Comparison of ENCODE assay signal across 15 cellular contexts in genomic region chr13:27926644-27927434, GRCh38. TPM values are rescaled to one million over a fixed set of nuclear protein-coding genes. Genes with fewer than 3 reads are reported as not detected.
A peak's percentile ranks its signal among the peaks of the same experiment; 100 is the strongest.
DNase-seq lines count a peak whose midpoint lies in the region; ATAC-seq, FAIRE-seq and TF ChIP-seq lines count a peak whose summit lies in the region.
"Had no signal": no experiment of that assay in that cellular context is flagged by ENCODE, and none has a peak within 500 bp of the region (broad histone marks: within the 10 kb centered on the region; RNA-seq: fewer than 3 reads in every experiment).

No MANE protein-coding gene starts in this region.

- TF ChIP-seq POLR2A in H1 (IDR thresholded peaks at IDR 0.05; ENCODE audit: control extremely low read depth in 1 of 2, low read depth in 2 of 2, low read length in 2 of 2), result no peak

- H3K56ac ChIP-seq in H1 (replicated peaks; ENCODE audit: insufficient read length, low read depth, low read length), result no peak overlapping the region

- no peaks in the 10 kb centered on the region for H3K79me2 ChIP-seq in H1 (ENCODE audit: control insufficient read depth in 1 of 2, insufficient read depth in 2 of 2, low read length in 2 of 2)

- H2BK20ac ChIP-seq in H1 (ENCODE audit: low read length), result no peak overlapping the region

- H3K27me3 Mint-ChIP-seq in HFFc6 (ENCODE audit: insufficient read depth) (peaks cover 83% of the 10 kb centered on the region), progenitor cell of endocrine pancreas (peaks cover 3% of the 10 kb centered on the region)

- H3K27ac ChIP-seq in H1 (ENCODE audit: low read depth, low read length), result no peak overlapping the region
- H3K27ac ChIP-seq: epithelial cell of prostate, sigmoid colon had no signal

- peaks cover 30 to 51% of the 10 kb centered on the region in 2 experiments for H4K20me1 ChIP-seq in H1 (replicated peaks in 1 of 2; ENCODE audit: control insufficient read depth in 1 of 2, insufficient read depth in 2 of 2, low read length in 2 of 2)

- H3K9me3 Mint-ChIP-seq in HFFc6 (no peaks in the 10 kb centered on the region), progenitor cell of endocrine pancreas (ENCODE audit: low read depth) (no peaks in the 10 kb centered on the region)

- WGBS in H1 (ENCODE audit: extremely low coverage in 1 of 2, insufficient coverage in 1 of 2, insufficient read length in 1 of 2, insufficient replicate concordance in 2 of 2, low coverage in 1 of 2, low lambda C conversion rate in 2 of 2, missing lambda C conversion rate in 1 of 2), 2 experiments, result 11% methylated on average over 35 of the region's 35 CpGs; no CpG with 5 or more reads in 1 of the 2 experiments

- no peaks in the 10 kb centered on the region for H3K9me3 ChIP-seq in H1 (ENCODE audit: insufficient read depth in 2 of 2, low read depth in 1 of 2, low read length in 1 of 2)
- H3K9me3 ChIP-seq: sigmoid colon had no signal

- no peaks in the 10 kb centered on the region for H3K79me1 ChIP-seq in H1 (ENCODE audit: low read depth, low read length)

- peaks cover 8% of the 10 kb centered on the region; the same call in 1 of the 2 replicates for H3K4me1 Mint-ChIP-seq in HFFc6 (ENCODE audit: low read depth)
- peaks cover 59% of the 10 kb centered on the region for H3K4me1 Mint-ChIP-seq in progenitor cell of endocrine pancreas (ENCODE audit: low read depth)

- no peak overlapping the region for H3K9ac ChIP-seq in H1 (replicated peaks in 1 of 4; ENCODE audit: extremely low read depth in 1 of 4, low read depth in 3 of 4, low read length in 3 of 4)

- peaks cover 97 to 100% (median 99%) of the 10 kb centered on the region in 4 experiments for H3K27me3 ChIP-seq in H1 (replicated peaks in 1 of 4; ENCODE audit: control insufficient read depth in 3 of 4, extremely low read depth in 1 of 4, insufficient read depth in 3 of 4, low read length in 3 of 4)

- no peak overlapping the region for H4K8ac ChIP-seq in H1 (ENCODE audit: extremely low read depth, insufficient read depth, low read length)

- H3K23me2 ChIP-seq in H1 (ENCODE audit: low read depth, low read length), result no peaks in the 10 kb centered on the region

- no peak overlapping the region for H2BK15ac ChIP-seq in H1 (ENCODE audit: low read length)

- peaks cover 0 to 18% (median 14%) of the 10 kb centered on the region in 4 experiments; a peak in 5 of 7 replicates for H3K4me1 ChIP-seq in H1 (replicated peaks in 1 of 4; ENCODE audit: control insufficient read depth in 3 of 4, insufficient read depth in 4 of 4, low read length in 3 of 4)

- no peak overlapping the region for H4K5ac ChIP-seq in H1 (ENCODE audit: insufficient read length, low read depth, low read length)

- no peak for FAIRE-seq in H1 (lab: Jason Lieb, UNC)

- POLR2A ChIA-PET in H1 (lab: Charles Lee; ENCODE audit: partially characterized antibody), result interaction anchor here (0.7 kb wide), 1 partner anchor 136 kb away, joined by 3 read pairs; no protein-coding TSS in a partner anchor

- no peak for TF ChIP-seq RAD21 in H1 (IDR thresholded peaks at IDR 0.05 in 1 of 2, conservative IDR thresholded peaks at IDR 0.05 in 1 of 2; ENCODE audit: low read depth in 2 of 2, low read length in 2 of 2)

- no peak overlapping the region for H3K18ac ChIP-seq in H1 (ENCODE audit: extremely low read depth, low read length)

- H3K4me3 Mint-ChIP-seq in HFFc6 (peak overlapping the region; percentile 21; the same call in 1 of the 2 replicates), progenitor cell of endocrine pancreas (ENCODE audit: low read depth) (peak overlapping the region; percentile 73)

- H3K4me2 ChIP-seq in H1 (ENCODE audit: insufficient read depth in 1 of 2, low read depth in 2 of 2, low read length in 2 of 2), result no peak overlapping the region; a peak in 1 of 4 replicates

- H2BK120ac ChIP-seq in H1 (replicated peaks; ENCODE audit: low read depth, low read length), result no peak overlapping the region

- H2BK12ac ChIP-seq in H1 (ENCODE audit: low read depth, low read length), result no peak overlapping the region

- H3K4ac ChIP-seq in H1 (replicated peaks; ENCODE audit: insufficient read length, low read depth, low read length), result no peak overlapping the region

- H3K27ac Mint-ChIP-seq in HFFc6 (no peak overlapping the region), progenitor cell of endocrine pancreas (peak overlapping the region; percentile 94)

- H2BK5ac ChIP-seq in H1 (ENCODE audit: low read depth, low read length), result no peak overlapping the region

- no peak overlapping the region for H2AFZ ChIP-seq in H1 (ENCODE audit: low read length)

- H3K36me3 ChIP-seq in H1 (ENCODE audit: control insufficient read depth in 2 of 4, insufficient read depth in 4 of 4, low read length in 3 of 4), result peaks cover 0 to 10% (median 0%) of the 10 kb centered on the region in 4 experiments; a peak in 1 of 8 replicates
- H3K36me3 ChIP-seq: sigmoid colon had no signal

- ATAC-seq in GM21526 (IDR thresholded peaks at IDR 0.05; ENCODE audit: low FRiP score, unreplicated experiment) (no peak), HG02571 (IDR thresholded peaks at IDR 0.05; ENCODE audit: unreplicated experiment) (no peak)
- ATAC-seq: left lobe of liver had no signal

- TF ChIP-seq CTCF in HFFc6 (IDR thresholded peaks at IDR 0.05) (no peak), H1 (IDR thresholded peaks at IDR 0.05; ENCODE audit: control extremely low read depth in 1 of 3, insufficient read depth in 1 of 3, low read depth in 1 of 3, low read length in 3 of 3) (no peak), progenitor cell of endocrine pancreas (IDR thresholded peaks at IDR 0.05; ENCODE audit: unreplicated experiment) (peak; percentile 23)

- CTCF ChIA-PET in H1 (lab: Charles Lee; ENCODE audit: partially characterized antibody), result interaction anchor here (0.6 to 3.9 kb wide), 10 partner anchors 11 to 1298 kb away, joined by 3 to 22 read pairs (median 4); no protein-coding TSS in a partner anchor

- H2AK5ac ChIP-seq in H1 (ENCODE audit: low read depth, low read length), result no peak overlapping the region

- no peak overlapping the region for H3K4me3 ChIP-seq in H1 (ENCODE audit: extremely low read depth in 1 of 4, insufficient read depth in 2 of 4, low read depth in 3 of 4, low read length in 4 of 4)
- H3K4me3 ChIP-seq: sigmoid colon had no signal

- H3K36me3 Mint-ChIP-seq in HFFc6 (ENCODE audit: low read depth), result no peaks in the 10 kb centered on the region
- H3K36me3 Mint-ChIP-seq in progenitor cell of endocrine pancreas (ENCODE audit: insufficient read depth), result peaks cover 88% of the 10 kb centered on the region

- DNase-seq in DMS53 (lab: John Stamatoyannopoulos, UW) (peak; percentile 37), DMS53 treated with DMSO at 0.1 percent for 48 hours (lab: John Stamatoyannopoulos, UW; ENCODE audit: unreplicated experiment) (no peak), HFFc6 (no peak), H1 (ENCODE audit: low read depth in 1 of 2, low spot score in 2 of 2) (peak in 1 of 2 experiments; percentile 55), progenitor cell of endocrine pancreas (ENCODE audit: low spot score, unreplicated experiment) (no peak), DMS114 treated with DMSO at 0.1 percent for 48 hours (lab: John Stamatoyannopoulos, UW; ENCODE audit: unreplicated experiment) (no peak)
- DNase-seq: 8988T, NCI-H2171, sigmoid colon had no signal

- no peak overlapping the region for H3K23ac ChIP-seq in H1 (ENCODE audit: insufficient read length)

- H4K91ac ChIP-seq in H1 (replicated peaks; ENCODE audit: insufficient read length, low read length), result no peak overlapping the region

- no peak for TF ChIP-seq EP300 in H1 (IDR thresholded peaks at IDR 0.05; ENCODE audit: borderline replicate concordance in 1 of 2, low read depth in 2 of 2, low read length in 2 of 2)

- H3K14ac ChIP-seq in H1 (ENCODE audit: insufficient read length), result no peak overlapping the region

TF ChIP-seq in H1, 55 proteins besides CTCF, POLR2A, EP300 and RAD21:
- TF ChIP-seq SUZ12 (IDR thresholded peaks at IDR 0.05; ENCODE audit: low read length), result peak; percentile 74; the same call in 1 of the 2 replicates
- TF ChIP-seq CTBP2 (IDR thresholded peaks at IDR 0.05; ENCODE audit: borderline replicate concordance, insufficient read depth, insufficient read length, low read length), result peak; percentile 58
- TF ChIP-seq GABPA (IDR thresholded peaks at IDR 0.05; ENCODE audit: borderline replicate concordance, insufficient read depth, low read length), result no peak
- TF ChIP-seq EZH2 (IDR thresholded peaks at IDR 0.05; ENCODE audit: low read depth, low read length, severe bottlenecking), result peak; percentile 86
- TF ChIP-seq GTF2F1 (IDR thresholded peaks at IDR 0.05; ENCODE audit: borderline replicate concordance, low read depth, low read length), result no peak
- no peak for TF ChIP-seq SRF (IDR thresholded peaks at IDR 0.05; ENCODE audit: low read depth, low read length)
- TF ChIP-seq CBX8 (IDR thresholded peaks at IDR 0.05; ENCODE audit: borderline replicate concordance, low read depth, low read length), result peak; percentile 16; the same call in 1 of the 2 replicates

RNA-seq across cellular contexts. Expression of gene PDX1, which starts 7.0 kb away (rescaled TPM):
- total RNA-seq in HFFc6 (2021; fragmentation: NEBNext Ultra II Directional; extraction: Animal tissue kit (Norgen Biotek cat#: 25700)), result not detected
- total RNA-seq in H1 (2021; fragmentation: NEBNext Ultra II Directional; extraction: Animal tissue kit (Norgen Biotek cat#: 25700)), result not detected in 2 replicates
- not detected in 2 replicates for polyA plus RNA-seq in H1 (2011; rRNA removed)
- not detected for polyA plus RNA-seq in H1 (2011; cell fraction: cytosol; rRNA removed)
- not detected for polyA plus RNA-seq in H1 (2011; cell fraction: nucleus; rRNA removed)
- polyA plus RNA-seq in H1 (2012, experiment 1 of 2), result not detected in 4 replicates
- polyA plus RNA-seq in H1 (2012, experiment 2 of 2), result not detected
- polyA plus RNA-seq in H1 (2013, experiment 1 of 2), result not detected
- not detected for polyA plus RNA-seq in H1 (2013, experiment 2 of 2)
- polyA minus RNA-seq in H1 (2011; rRNA and poly(A)+ RNA removed), result not detected in 2 replicates
- not detected for polyA minus RNA-seq in H1 (2011; cell fraction: cytosol; rRNA and poly(A)+ RNA removed)
- polyA minus RNA-seq in H1 (2011; cell fraction: nucleus; rRNA and poly(A)+ RNA removed), result not detected
- total RNA-seq in progenitor cell of endocrine pancreas, result 260 and 303 TPM in 2 replicates
- total RNA-seq: cerebellum; sigmoid colon; T-helper 2 cell treated with Interferon-gamma antibody and Interleukin-4, amounts not matched to agents 100 ng/mL and 5 ng/mL, for 36 hours had no signal

RNA-seq across cellular contexts. Expression of gene CDX2, which starts 42.3 kb away (rescaled TPM):
- total RNA-seq in HFFc6 (2021; fragmentation: NEBNext Ultra II Directional; extraction: Animal tissue kit (Norgen Biotek cat#: 25700)), result not detected
- 0.09 TPM in 1 of 2 replicates, not detected in the other for total RNA-seq in H1 (2021; fragmentation: NEBNext Ultra II Directional; extraction: Animal tissue kit (Norgen Biotek cat#: 25700))
- polyA plus RNA-seq in H1 (2011; rRNA removed), result not detected in 2 replicates
- not detected for polyA plus RNA-seq in H1 (2011; cell fraction: cytosol; rRNA removed)
- 0.03 TPM for polyA plus RNA-seq in H1 (2011; cell fraction: nucleus; rRNA removed)
- polyA plus RNA-seq in H1 (2012, experiment 1 of 2), result 0.04 to 0.08 TPM (median 0.05 TPM) in 3 of 4 replicates, not detected in the other
- polyA plus RNA-seq in H1 (2012, experiment 2 of 2), result 0.13 TPM
- 0.06 TPM for polyA plus RNA-seq in H1 (2013, experiment 1 of 2)
- 0.17 TPM for polyA plus RNA-seq in H1 (2013, experiment 2 of 2)
- 0.06 TPM in 1 of 2 replicates, not detected in the other for polyA minus RNA-seq in H1 (2011; rRNA and poly(A)+ RNA removed)
- not detected for polyA minus RNA-seq in H1 (2011; cell fraction: cytosol; rRNA and poly(A)+ RNA removed)
- not detected for polyA minus RNA-seq in H1 (2011; cell fraction: nucleus; rRNA and poly(A)+ RNA removed)
- total RNA-seq in progenitor cell of endocrine pancreas, result 24.8 and 31.0 TPM in 2 replicates
- total RNA-seq: cerebellum; left lobe of liver; sigmoid colon; T-helper 2 cell treated with Interferon-gamma antibody and Interleukin-4, amounts not matched to agents 100 ng/mL and 5 ng/mL, for 36 hours had no signal

Comparison
In these comparisons a context has a peak if more than half of its experiments do, and no peak if none do; other contexts are left out.
1. RNA of gene PDX1, which starts 7.0 kb away (total RNA-seq): 260 to 303 TPM in progenitor cell of endocrine pancreas; not detected in HFFc6 and not detected in H1; every median in the first group is over 100 times any median in the second.
2. RNA of gene CDX2, which starts 42.3 kb away (total RNA-seq): 24.8 to 31.0 TPM in progenitor cell of endocrine pancreas; 0.09 TPM in H1 and not detected in HFFc6; every median in the first group is over 10 times any median in the second.